8 cellular contexts compared by ENCODE assay signal in the genomic region with DNA sequence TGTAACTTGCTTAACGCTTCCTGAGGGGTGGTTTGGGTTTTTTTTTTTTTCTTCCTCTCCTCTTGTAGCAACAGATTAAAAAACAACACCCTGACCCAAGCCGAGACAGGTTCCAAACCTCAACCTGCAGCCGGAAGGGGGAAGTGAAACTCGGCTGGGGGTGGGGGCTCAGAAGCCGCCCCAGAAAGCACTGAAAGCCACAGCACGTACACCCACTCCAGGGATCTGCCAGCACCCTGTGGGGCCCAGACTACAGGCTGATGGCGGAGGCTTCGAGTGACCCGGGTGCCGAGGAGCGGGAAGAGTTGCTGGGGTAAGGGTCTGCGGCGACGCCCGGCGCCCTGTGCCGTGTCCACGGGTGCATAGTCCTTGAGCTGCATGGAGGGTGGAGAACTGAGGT.
DNase-seq lines count a peak whose midpoint lies in the region; ATAC-seq and TF ChIP-seq lines count a peak whose summit lies in the region.

A gene with protein sequence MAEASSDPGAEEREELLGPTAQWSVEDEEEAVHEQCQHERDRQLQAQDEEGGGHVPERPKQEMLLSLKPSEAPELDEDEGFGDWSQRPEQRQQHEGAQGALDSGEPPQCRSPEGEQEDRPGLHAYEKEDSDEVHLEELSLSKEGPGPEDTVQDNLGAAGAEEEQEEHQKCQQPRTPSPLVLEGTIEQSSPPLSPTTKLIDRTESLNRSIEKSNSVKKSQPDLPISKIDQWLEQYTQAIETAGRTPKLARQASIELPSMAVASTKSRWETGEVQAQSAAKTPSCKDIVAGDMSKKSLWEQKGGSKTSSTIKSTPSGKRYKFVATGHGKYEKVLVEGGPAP (plus strand): TSS at position 200 of the 400 bp plus-strand sequence. CDS start 61 bp downstream, at position 261.

- peaks cover 14% of the 10 kb centered on the region for H3F3A ChIP-seq in MM.1S (ENCODE audit: insufficient read depth, low read length)

- H3K9me3 ChIP-seq in BLaER1 (no peaks in the 10 kb centered on the region), MM.1S (replicated peaks; ENCODE audit: insufficient read depth, low read length) (no peaks in the 10 kb centered on the region)

- peak within 1 kb of the TSS; percentile 96 for H3K4me3 Mint-ChIP-seq in memory B cell
- H3K4me3 Mint-ChIP-seq in stimulated activated memory B cell treated with anti-CD40 and anti-IgM and Interleukin-4, amounts not matched to agents 10 μg/mL and 1 μg/mL and 100 μg/mL, for 72 hours, result peak within 1 kb of the TSS; percentile 99

- peak; percentile 41 for ATAC-seq in GM21423 (IDR thresholded peaks at IDR 0.05; ENCODE audit: unreplicated experiment)
- peak; percentile 72 for ATAC-seq in memory B cell (ENCODE audit: low read depth)
- peak; percentile 81 for ATAC-seq in stimulated activated memory B cell treated with anti-CD40 and anti-IgM and Interleukin-4, amounts not matched to agents 10 μg/mL and 1 μg/mL and 100 μg/mL, for 72 hours

- peak within 1 kb of the TSS; percentile 93 for H3K27ac Mint-ChIP-seq in memory B cell
- peak within 1 kb of the TSS; percentile 99 for H3K27ac Mint-ChIP-seq in stimulated activated memory B cell treated with anti-CD40 and anti-IgM and Interleukin-4, amounts not matched to agents 10 μg/mL and 1 μg/mL and 100 μg/mL, for 72 hours

- H4K20me1 ChIP-seq in BLaER1 (peaks cover 39% of the 10 kb centered on the region), MM.1S (ENCODE audit: insufficient read depth, low read length) (no peaks in the 10 kb centered on the region; the same call in 1 of the 2 replicates)

- peak; percentile 88 for DNase-seq in MM.1S
- DNase-seq in activated T-cell treated with anti-CD3 and anti-CD28 coated beads for 48 hours (ENCODE audit: low read depth), result peak; percentile 79
- peak; percentile 80 to 91 for DNase-seq in memory B cell (ENCODE audit: low spot score in 2 of 2)
- DNase-seq in NCI-H446 (lab: John Stamatoyannopoulos, UW), result no peak
- DNase-seq in NCI-H1436 treated with DMSO at 0.1 percent for 48 hours (lab: John Stamatoyannopoulos, UW), result no peak

- no peaks in the 10 kb centered on the region for H3K27me3 Mint-ChIP-seq in memory B cell
- H3K27me3 Mint-ChIP-seq in stimulated activated memory B cell treated with anti-CD40 and anti-IgM and Interleukin-4, amounts not matched to agents 10 μg/mL and 1 μg/mL and 100 μg/mL, for 72 hours, result no peaks in the 10 kb centered on the region

- H3K4me3 ChIP-seq in BLaER1 (peak within 1 kb of the TSS; percentile 28; the same call in 1 of the 2 replicates), MM.1S (ENCODE audit: low read length) (peak within 1 kb of the TSS; percentile 74)

- H2AFZ ChIP-seq in MM.1S (ENCODE audit: low read length), result peak within 1 kb of the TSS; percentile 90; the same call in 1 of the 2 replicates

- no peaks in the 10 kb centered on the region for H3K36me3 ChIP-seq in BLaER1
- no peaks in the 10 kb centered on the region for H3K36me3 ChIP-seq in MM.1S (replicated peaks; ENCODE audit: insufficient read depth, low read length)

- peaks cover 6% of the 10 kb centered on the region for H3K36me3 Mint-ChIP-seq in memory B cell
- H3K36me3 Mint-ChIP-seq in stimulated activated memory B cell treated with anti-CD40 and anti-IgM and Interleukin-4, amounts not matched to agents 10 μg/mL and 1 μg/mL and 100 μg/mL, for 72 hours, result peaks cover 17% of the 10 kb centered on the region

- peak within 1 kb of the TSS; percentile 89 for H3K4me2 ChIP-seq in BLaER1
- H3K4me2 ChIP-seq in MM.1S (ENCODE audit: low read depth, low read length), result peak within 1 kb of the TSS; percentile 88

- H3K27ac ChIP-seq in BLaER1 (peak within 1 kb of the TSS; percentile 55; the same call in 1 of the 2 replicates), MM.1S (ENCODE audit: low read length) (peak within 1 kb of the TSS; percentile 100)

- peaks cover 30% of the 10 kb centered on the region for H3K4me1 Mint-ChIP-seq in memory B cell
- peaks cover 66% of the 10 kb centered on the region for H3K4me1 Mint-ChIP-seq in stimulated activated memory B cell treated with anti-CD40 and anti-IgM and Interleukin-4, amounts not matched to agents 10 μg/mL and 1 μg/mL and 100 μg/mL, for 72 hours

- peak within 1 kb of the TSS; percentile 10; the same call in 1 of the 2 replicates for H3K9ac ChIP-seq in BLaER1
- H3K9ac ChIP-seq in MM.1S (ENCODE audit: low read length), result peak within 1 kb of the TSS; percentile 86

- no peak for TF ChIP-seq CTCF in MM.1S (IDR thresholded peaks at IDR 0.05; ENCODE audit: low read length)

- H3K27me3 ChIP-seq in BLaER1, result peaks cover 5% of the 10 kb centered on the region; the same call in 1 of the 2 replicates
- no peaks in the 10 kb centered on the region; the same call in 1 of the 2 replicates for H3K27me3 ChIP-seq in MM.1S (replicated peaks; ENCODE audit: insufficient read depth, low read length)

- H3K79me2 ChIP-seq in MM.1S (ENCODE audit: low read length), result peaks cover 50% of the 10 kb centered on the region

- H3K9me2 ChIP-seq in MM.1S (replicated peaks; ENCODE audit: insufficient read depth, low read length), result no peaks in the 10 kb centered on the region

- no peaks in the 10 kb centered on the region for H3K9me3 Mint-ChIP-seq in memory B cell
- no peaks in the 10 kb centered on the region for H3K9me3 Mint-ChIP-seq in stimulated activated memory B cell treated with anti-CD40 and anti-IgM and Interleukin-4, amounts not matched to agents 10 μg/mL and 1 μg/mL and 100 μg/mL, for 72 hours

- H3K4me1 ChIP-seq in BLaER1, result peaks cover 95% of the 10 kb centered on the region
- H3K4me1 ChIP-seq in MM.1S (ENCODE audit: low read length), result peaks cover 46% of the 10 kb centered on the region

Comparison
In these comparisons a context has a peak if more than half of its experiments do, and no peak if none do; other contexts are left out.
1. DNase-seq: peak in MM.1S (single experiment), activated T-cell treated with anti-CD3 and anti-CD28 coated beads for 48 hours (single experiment) and memory B cell (2 of 2); none in NCI-H446 (0 of 2) and NCI-H1436 treated with DMSO at 0.1 percent for 48 hours (single experiment).
2. Peak in every context shown above with its lines, with median percentiles within 50 percentile points of each other: ATAC-seq.